Comparison of ENCODE assay signal across 8 cellular contexts in genomic region chr9:19050637-19051591, GRCh38. TPM values are rescaled to one million over a fixed set of nuclear protein-coding genes. Genes with fewer than 3 reads are reported as not detected.
DNase-seq lines count a peak whose midpoint lies in the region; ATAC-seq and TF ChIP-seq lines count a peak whose summit lies in the region.

No MANE protein-coding gene starts in this region.

- 65 to 67% methylated on average over 12 of the region's 12 CpGs for WGBS in tibial nerve, 2 donors

- H3K9me3 Mint-ChIP-seq in activated T-cell treated with anti-CD3 and anti-CD28 coated beads, Interleukin-2, amount 50 U/mL, for 4 hours: no peaks in the 10 kb centered on the region
- no peaks in the 10 kb centered on the region for H3K9me3 Mint-ChIP-seq in activated naive CD4-positive, alpha-beta T cell treated with anti-CD3 and anti-CD28 coated beads, Interleukin-2, amount 50 U/mL, for 72 hours

- TF ChIP-seq EP300 in tibial nerve (IDR thresholded peaks at IDR 0.05): no peak

- intact Hi-C loops in left lung (cut with DNase I): no loop called here

- H3K4me3 ChIP-seq in left lung: peak overlapping the region; percentile 55 to 59
- peak overlapping the region; percentile 68 to 99 (median 94) for H3K4me3 ChIP-seq in tibial nerve

- H3K27ac ChIP-seq in left lung: peak overlapping the region in 1 of 2 donors; percentile 96
- peak overlapping the region in 2 of 4 donors; percentile 99 for H3K27ac ChIP-seq in tibial nerve

- no peaks in the 10 kb centered on the region for H3K9me3 ChIP-seq in left lung
- H3K9me3 ChIP-seq in tibial nerve: no peaks in the 10 kb centered on the region

- peaks cover 21% of the 10 kb centered on the region for H3K36me3 Mint-ChIP-seq in activated T-cell treated with anti-CD3 and anti-CD28 coated beads, Interleukin-2, amount 50 U/mL, for 4 hours (ENCODE audit: insufficient read depth)
- H3K36me3 Mint-ChIP-seq in activated naive CD4-positive, alpha-beta T cell treated with anti-CD3 and anti-CD28 coated beads, Interleukin-2, amount 50 U/mL, for 72 hours: peaks cover 23 to 25% of the 10 kb centered on the region in 2 donors

- peak overlapping the region; percentile 94 for H3K4me3 Mint-ChIP-seq in activated T-cell treated with anti-CD3 and anti-CD28 coated beads, Interleukin-2, amount 50 U/mL, for 4 hours

- no peak for TF ChIP-seq CTCF in left lung (IDR thresholded peaks at IDR 0.05)
- no peak for TF ChIP-seq CTCF in tibial nerve (IDR thresholded peaks at IDR 0.05)

- TF ChIP-seq POLR2A in tibial nerve (IDR thresholded peaks at IDR 0.05): no peak

- no peak for ATAC-seq in activated T-cell treated with anti-CD3 and anti-CD28 coated beads, Interleukin-2, amount 50 U/mL, for 4 hours
- no peak for ATAC-seq in activated naive CD4-positive, alpha-beta T cell treated with anti-CD3 and anti-CD28 coated beads, Interleukin-2, amount 50 U/mL, for 72 hours
- ATAC-seq in left lung: peak; percentile 9
- ATAC-seq in GM18907 (IDR thresholded peaks at IDR 0.05; ENCODE audit: unreplicated experiment): no peak
- no peak for ATAC-seq in GM18870 (IDR thresholded peaks at IDR 0.05; ENCODE audit: unreplicated experiment)

- H3K27ac Mint-ChIP-seq in activated naive CD4-positive, alpha-beta T cell treated with anti-CD3 and anti-CD28 coated beads, Interleukin-2, amount 50 U/mL, for 72 hours: peak overlapping the region; percentile 95 to 98

- peaks cover 45% of the 10 kb centered on the region for H3K4me1 Mint-ChIP-seq in activated T-cell treated with anti-CD3 and anti-CD28 coated beads, Interleukin-2, amount 50 U/mL, for 4 hours (ENCODE audit: low read depth)

- peaks cover 15 to 47% of the 10 kb centered on the region in 2 donors for H3K4me1 ChIP-seq in left lung
- H3K4me1 ChIP-seq in tibial nerve: peaks cover 0 to 54% (median 28%) of the 10 kb centered on the region in 4 donors

- no peak for DNase-seq in activated T-cell treated with anti-CD3 and anti-CD28 coated beads, Interleukin-2, amount 50 U/mL, for 4 hours
- no peak for DNase-seq in activated T-cell treated with anti-CD3 and anti-CD28 coated beads, Interleukin-2, amount 50 U/mL, for 48 hours
- DNase-seq in activated naive CD4-positive, alpha-beta T cell treated with anti-CD3 and anti-CD28 coated beads, Interleukin-2, amount 50 U/mL, for 72 hours (ENCODE audit: low spot score in 2 of 2): no peak
- DNase-seq in left lung: no peak
- no peak for DNase-seq in tibial nerve (ENCODE audit: low spot score in 2 of 2)
- no peak for DNase-seq in AG20443 (ENCODE audit: low spot score)

- H3K27me3 Mint-ChIP-seq in activated T-cell treated with anti-CD3 and anti-CD28 coated beads, Interleukin-2, amount 50 U/mL, for 4 hours (ENCODE audit: low read depth): no peaks in the 10 kb centered on the region

- H3K27me3 ChIP-seq in left lung: no peaks in the 10 kb centered on the region
- H3K27me3 ChIP-seq in tibial nerve: no peaks in the 10 kb centered on the region

- H3K36me3 ChIP-seq in left lung: peaks cover 0 to 5% of the 10 kb centered on the region in 2 donors
- peaks cover 0 to 17% (median 0%) of the 10 kb centered on the region in 3 donors for H3K36me3 ChIP-seq in tibial nerve

RNA-seq across cellular contexts. Expression of gene RRAGA, which starts 1.7 kb away (rescaled TPM):
- 10 to 100 TPM; 32.8 to 51.1 (median 40.7) TPM for total RNA-seq in activated T-cell treated with anti-CD3 and anti-CD28 coated beads, Interleukin-2, amount 50 U/mL, for 4 hours
- 10 to 100 TPM; 20.5 to 52.8 TPM for total RNA-seq in activated naive CD4-positive, alpha-beta T cell treated with anti-CD3 and anti-CD28 coated beads, Interleukin-2, amount 50 U/mL, for 72 hours
- total RNA-seq in left lung (10 to 100 TPM; 79.0 to 81.6 TPM), tibial nerve (10 to 100 TPM; 51.9 to 64.7 (median 58.5) TPM)

RNA-seq across cellular contexts. Expression of gene SAXO1, which starts 17.9 kb away (rescaled TPM):
- total RNA-seq in activated T-cell treated with anti-CD3 and anti-CD28 coated beads, Interleukin-2, amount 50 U/mL, for 4 hours: not detected
- under 1 TPM in 1 of 2 donors, not detected in 1; 0.05 TPM for total RNA-seq in activated naive CD4-positive, alpha-beta T cell treated with anti-CD3 and anti-CD28 coated beads, Interleukin-2, amount 50 U/mL, for 72 hours
- not detected for total RNA-seq in left lung
- total RNA-seq in tibial nerve: 1 to 10 TPM in 1 of 4 donors, under 1 TPM in 1, not detected in 2; 0.39 to 1.0 TPM

RNA-seq across cellular contexts. Expression of gene HAUS6, which starts 51.8 kb away (rescaled TPM):
- total RNA-seq in activated T-cell treated with anti-CD3 and anti-CD28 coated beads, Interleukin-2, amount 50 U/mL, for 4 hours: 10 to 100 TPM; 17.4 to 30.6 (median 30.0) TPM
- 10 to 100 TPM; 35.3 to 37.5 TPM for total RNA-seq in activated naive CD4-positive, alpha-beta T cell treated with anti-CD3 and anti-CD28 coated beads, Interleukin-2, amount 50 U/mL, for 72 hours
- total RNA-seq in left lung (10 to 100 TPM in 1 of 2 donors, 1 to 10 TPM in 1; 7.9 to 13.8 TPM), tibial nerve (10 to 100 TPM; 10.1 to 37.1 (median 11.2) TPM)
